Comparison of ENCODE assay signal across 21 cellular contexts in the genomic region with DNA sequence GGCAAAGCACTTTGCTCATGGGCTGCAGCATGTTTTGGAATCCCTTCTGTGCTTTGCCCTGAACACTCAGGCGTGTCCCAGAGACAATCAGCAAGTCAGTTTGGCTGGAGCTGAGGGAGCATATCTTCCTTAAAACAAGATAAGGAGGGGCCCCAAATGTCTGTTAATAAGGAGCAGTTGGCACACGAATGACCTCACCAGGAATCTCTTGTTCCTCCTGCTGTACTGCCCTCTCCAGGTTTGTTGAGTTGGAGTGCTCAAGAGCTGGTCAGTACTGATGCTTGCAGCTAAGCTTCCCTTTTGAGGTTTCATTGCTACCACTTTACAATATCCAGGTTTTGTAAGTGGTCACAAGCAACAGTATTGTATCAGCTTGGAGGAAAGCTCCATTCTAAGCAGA.
"Had no signal": no experiment of that assay in that cellular context is flagged by ENCODE, and none has a peak within 500 bp of the region (broad histone marks: within the 10 kb centered on the region; RNA-seq: fewer than 3 reads in every experiment).

No MANE protein-coding gene starts in this region.

- H3K4me3 ChIP-seq: colonic mucosa, heart left ventricle, left lung, thyroid gland had no signal

- H3K36me3 ChIP-seq: colonic mucosa, heart left ventricle, left lung, thyroid gland had no signal

- H3K4me3 Mint-ChIP-seq: activated B cell treated with CpG ODN at 0.5 μM for 24 hours; activated CD8-positive, alpha-beta T cell treated with anti-CD3 and anti-CD28 coated beads, Interleukin-2, amount 10 ng/mL, durations not matched to agents 7 days and 5 days; activated naive CD8-positive, alpha-beta T cell treated with anti-CD3 and anti-CD28 coated beads for 36 hours; brain; memory B cell; natural killer cell; stimulated activated naive B cell treated with anti-CD40 and anti-IgM and Interleukin-4, amounts not matched to agents 10 μg/mL and 1 μg/mL and 100 μg/mL, for 72 hours; T-helper 1 cell treated with Interleukin-12 subunit alpha and Interleukin-12 subunit beta and Interleukin-4 antibody, amounts not matched to agents 30 μg/mL and 1 μg/mL, for 36 hours had no signal

- H3K4me1 Mint-ChIP-seq: activated B cell treated with CpG ODN at 0.5 μM for 24 hours; activated naive CD8-positive, alpha-beta T cell treated with anti-CD3 and anti-CD28 coated beads for 36 hours; brain; memory B cell; natural killer cell; stimulated activated naive B cell treated with anti-CD40 and anti-IgM and Interleukin-4, amounts not matched to agents 10 μg/mL and 1 μg/mL and 100 μg/mL, for 72 hours had no signal

- H3K9me3 Mint-ChIP-seq: activated B cell treated with CpG ODN at 0.5 μM for 24 hours; activated naive CD8-positive, alpha-beta T cell treated with anti-CD3 and anti-CD28 coated beads for 36 hours; brain; T-helper 1 cell treated with Interleukin-12 subunit alpha and Interleukin-12 subunit beta and Interleukin-4 antibody, amounts not matched to agents 30 μg/mL and 1 μg/mL, for 36 hours had no signal

- H3K9me3 ChIP-seq: colonic mucosa, heart left ventricle, left lung, thyroid gland had no signal

- H3K27ac Mint-ChIP-seq: activated B cell treated with CpG ODN at 0.5 μM for 24 hours; activated CD8-positive, alpha-beta T cell treated with anti-CD3 and anti-CD28 coated beads, Interleukin-2, amount 10 ng/mL, durations not matched to agents 7 days and 5 days; activated naive CD8-positive, alpha-beta T cell treated with anti-CD3 and anti-CD28 coated beads for 36 hours; brain; memory B cell; natural killer cell; stimulated activated naive B cell treated with anti-CD40 and anti-IgM and Interleukin-4, amounts not matched to agents 10 μg/mL and 1 μg/mL and 100 μg/mL, for 72 hours; T-helper 1 cell treated with Interleukin-12 subunit alpha and Interleukin-12 subunit beta and Interleukin-4 antibody, amounts not matched to agents 30 μg/mL and 1 μg/mL, for 36 hours had no signal

- DNase-seq: activated B cell treated with CpG ODN at 0.5 μM for 24 hours; activated CD4-positive, alpha-beta T cell treated with anti-CD3 and anti-CD28 coated beads for 48 hours; activated CD8-positive, alpha-beta memory T cell treated with anti-CD3 and anti-CD28 coated beads, Interleukin-2, amount 50 U/mL, for 48 hours; activated CD8-positive, alpha-beta T cell treated with anti-CD3 and anti-CD28 coated beads, Interleukin-2, amount 10 ng/mL, durations not matched to agents 7 days and 5 days; activated gamma-delta T cell treated with Interleukin-2 at 50 U/mL for 16 hours; activated naive CD8-positive, alpha-beta T cell treated with anti-CD3 and anti-CD28 coated beads for 36 hours; central memory CD4-positive, alpha-beta T cell; colonic mucosa; effector CD4-positive, alpha-beta T cell; heart left ventricle; islet precursor cell; left lung; natural killer cell; posterior cingulate gyrus; retina; stimulated activated CD4-positive, alpha-beta T cell treated with anti-CD3 and anti-CD28 coated beads, Interleukin-2, amount 100 ng/mL, for 48 hours; stimulated activated naive B cell treated with anti-CD40 and anti-IgM and Interleukin-4, amounts not matched to agents 10 μg/mL and 1 μg/mL and 100 μg/mL, for 72 hours; thyroid gland had no signal

- H3K27me3 ChIP-seq: colonic mucosa, left lung, thyroid gland had no signal

- H3K36me3 Mint-ChIP-seq: activated naive CD8-positive, alpha-beta T cell treated with anti-CD3 and anti-CD28 coated beads for 36 hours; brain; memory B cell; natural killer cell; stimulated activated naive B cell treated with anti-CD40 and anti-IgM and Interleukin-4, amounts not matched to agents 10 μg/mL and 1 μg/mL and 100 μg/mL, for 72 hours had no signal

- H3K4me1 ChIP-seq: colonic mucosa, heart left ventricle, left lung, thyroid gland had no signal

- ATAC-seq: activated CD8-positive, alpha-beta T cell treated with anti-CD3 and anti-CD28 coated beads, Interleukin-2, amount 10 ng/mL, durations not matched to agents 7 days and 5 days; heart left ventricle; left lung; natural killer cell; stimulated activated naive B cell treated with anti-CD40 and anti-IgM and Interleukin-4, amounts not matched to agents 10 μg/mL and 1 μg/mL and 100 μg/mL, for 72 hours had no signal

- H3K27ac ChIP-seq: colonic mucosa, heart left ventricle, left lung, thyroid gland had no signal
